Comparison of ENCODE assay signal across 1 cellular context in the genomic region with DNA sequence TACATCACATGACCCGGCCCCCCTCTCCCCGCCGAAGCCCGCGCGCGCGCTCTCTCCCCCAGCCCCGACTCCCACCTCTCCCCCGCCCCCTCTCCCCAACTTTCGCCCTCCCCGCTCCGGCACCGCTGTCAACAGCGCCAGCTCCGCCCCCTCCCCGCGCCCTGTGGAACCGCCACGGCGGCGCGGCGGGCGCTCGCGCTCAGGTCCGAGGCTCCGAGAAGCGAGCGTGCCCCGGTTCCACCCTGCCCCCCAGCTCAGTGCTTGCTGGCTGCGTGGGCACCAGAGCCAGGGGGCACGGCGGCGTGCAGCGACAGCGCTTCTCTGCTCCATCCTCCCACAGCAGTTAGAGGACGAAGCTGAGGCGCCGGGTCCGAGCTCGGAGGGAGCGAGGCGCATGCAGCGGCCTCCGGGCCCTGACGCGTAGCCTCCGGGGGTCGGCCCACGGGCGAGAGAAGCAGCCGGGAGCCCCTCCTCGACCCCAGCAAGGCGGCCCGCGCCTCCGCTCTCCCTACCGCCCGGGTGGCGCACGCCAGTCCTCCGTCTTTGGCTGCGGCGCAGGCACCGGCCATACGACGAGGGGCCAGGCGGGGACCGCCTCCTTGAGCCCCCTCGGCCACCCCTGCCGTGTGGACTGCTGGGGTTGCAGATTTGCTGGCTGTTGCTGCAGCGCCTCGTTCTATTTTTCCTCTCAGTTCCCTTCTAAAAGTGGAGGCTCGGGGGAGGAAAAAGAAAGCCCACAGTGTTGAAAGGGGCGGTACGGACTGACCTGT.
TF ChIP-seq lines count a peak whose summit lies in the region.

No MANE protein-coding gene starts in this region.

TF ChIP-seq in K562, 482 proteins besides CTCF, POLR2A, EP300 and RAD21 (continued from another document and continues in another):
- TF ChIP-seq PBX2 (CRISPR knock-in tag; IDR thresholded peaks at IDR 0.05; ENCODE audit: low read depth) (no peak), PBX2 (tag; conservative IDR thresholded peaks at IDR 0.05; ENCODE audit: low read depth) (no peak), ILF3 (IDR thresholded peaks at IDR 0.05; ENCODE audit: borderline replicate concordance) (no peak), MTA3 (IDR thresholded peaks at IDR 0.05; ENCODE audit: borderline replicate concordance) (no peak), ZC3H4 (CRISPR knock-in tag; IDR thresholded peaks at IDR 0.05; ENCODE audit: borderline replicate concordance) (no peak), ZNF316 (IDR thresholded peaks at IDR 0.05) (0 out of 2 replicates have a peak, but pooled peaks have one; percentile 3), ZNF146 (CRISPR knock-in tag; IDR thresholded peaks at IDR 0.05; ENCODE audit: unreplicated experiment) (no peak), CREB1 (IDR thresholded peaks at IDR 0.05) (no peak), CREB1 (CRISPR knock-in tag; IDR thresholded peaks at IDR 0.05) (no peak), TARDBP (IDR thresholded peaks at IDR 0.05) (no peak), ZNF57 (CRISPR knock-in tag; IDR thresholded peaks at IDR 0.05) (no peak), ADNP (tag; IDR thresholded peaks at IDR 0.05) (no peak), FIP1L1 (IDR thresholded peaks at IDR 0.05; ENCODE audit: low read depth, low read length, poor library complexity, severe bottlenecking) (no peak), NCOR1 (IDR thresholded peaks at IDR 0.05) (no peak), ZEB2 (IDR thresholded peaks at IDR 0.05) (no peak), L3MBTL2 (IDR thresholded peaks at IDR 0.05) (peak; percentile 10; the same call in 1 of the 2 replicates), HMBOX1 (IDR thresholded peaks at IDR 0.05) (no peak), ARHGAP35 (IDR thresholded peaks at IDR 0.05; ENCODE audit: partially characterized antibody) (no peak), IRF2 (CRISPR knock-in tag; IDR thresholded peaks at IDR 0.05) (no peak), EHMT2 (IDR thresholded peaks at IDR 0.05) (no peak), ZNF212 (CRISPR knock-in tag; IDR thresholded peaks at IDR 0.05) (no peak), CBX8 (IDR thresholded peaks at IDR 0.05; ENCODE audit: borderline replicate concordance, extremely low read depth, low read depth, low read length, poor library complexity, severe bottlenecking) (no peak), ZBTB8A (IDR thresholded peaks at IDR 0.05; ENCODE audit: partially characterized antibody) (no peak), PRMT5 (CRISPR knock-in tag; IDR thresholded peaks at IDR 0.05) (no peak), MAFK (IDR thresholded peaks at IDR 0.05; ENCODE audit: low read length) (no peak), CBFB (CRISPR knock-in tag; IDR thresholded peaks at IDR 0.05) (no peak), SAFB (IDR thresholded peaks at IDR 0.05; ENCODE audit: borderline replicate concordance, low read depth, low read length) (peak; percentile 68), MTA2 (IDR thresholded peaks at IDR 0.05; ENCODE audit: low read depth) (no peak), CCNT2 (IDR thresholded peaks at IDR 0.05; ENCODE audit: borderline replicate concordance, extremely low read depth, insufficient read length, low read depth, low read length) (peak; percentile 22), REST (CRISPR knock-in tag; IDR thresholded peaks at IDR 0.05; ENCODE audit: low read depth) (peak; percentile 38; the same call in 1 of the 2 replicates), ZNF696 (CRISPR knock-in tag; conservative IDR thresholded peaks at IDR 0.05) (no peak), ZNF175 (CRISPR knock-in tag; IDR thresholded peaks at IDR 0.05; ENCODE audit: low read depth) (0 out of 2 replicates have a peak, but pooled peaks have one; percentile 58), KDM4B (IDR thresholded peaks at IDR 0.05; ENCODE audit: borderline replicate concordance in 2 of 2, low read depth in 1 of 2) (no peak), ZNF589 (CRISPR knock-in tag; IDR thresholded peaks at IDR 0.05; ENCODE audit: low read depth) (no peak), MYC (IDR thresholded peaks at IDR 0.05; ENCODE audit: low read depth, low read length) (no peak), MYC (CRISPR knock-in tag; IDR thresholded peaks at IDR 0.05; ENCODE audit: borderline replicate concordance, low read depth) (no peak), ARID3B (CRISPR knock-in tag; IDR thresholded peaks at IDR 0.05; ENCODE audit: borderline replicate concordance) (no peak)
- TF ChIP-seq, protein P1, sequence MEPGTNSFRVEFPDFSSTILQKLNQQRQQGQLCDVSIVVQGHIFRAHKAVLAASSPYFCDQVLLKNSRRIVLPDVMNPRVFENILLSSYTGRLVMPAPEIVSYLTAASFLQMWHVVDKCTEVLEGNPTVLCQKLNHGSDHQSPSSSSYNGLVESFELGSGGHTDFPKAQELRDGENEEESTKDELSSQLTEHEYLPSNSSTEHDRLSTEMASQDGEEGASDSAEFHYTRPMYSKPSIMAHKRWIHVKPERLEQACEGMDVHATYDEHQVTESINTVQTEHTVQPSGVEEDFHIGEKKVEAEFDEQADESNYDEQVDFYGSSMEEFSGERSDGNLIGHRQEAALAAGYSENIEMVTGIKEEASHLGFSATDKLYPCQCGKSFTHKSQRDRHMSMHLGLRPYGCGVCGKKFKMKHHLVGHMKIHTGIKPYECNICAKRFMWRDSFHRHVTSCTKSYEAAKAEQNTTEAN (CRISPR knock-in tag; IDR thresholded peaks at IDR 0.05), result 0 out of 2 replicates have a peak, but pooled peaks have one; percentile 13
- TF ChIP-seq, protein P2, sequence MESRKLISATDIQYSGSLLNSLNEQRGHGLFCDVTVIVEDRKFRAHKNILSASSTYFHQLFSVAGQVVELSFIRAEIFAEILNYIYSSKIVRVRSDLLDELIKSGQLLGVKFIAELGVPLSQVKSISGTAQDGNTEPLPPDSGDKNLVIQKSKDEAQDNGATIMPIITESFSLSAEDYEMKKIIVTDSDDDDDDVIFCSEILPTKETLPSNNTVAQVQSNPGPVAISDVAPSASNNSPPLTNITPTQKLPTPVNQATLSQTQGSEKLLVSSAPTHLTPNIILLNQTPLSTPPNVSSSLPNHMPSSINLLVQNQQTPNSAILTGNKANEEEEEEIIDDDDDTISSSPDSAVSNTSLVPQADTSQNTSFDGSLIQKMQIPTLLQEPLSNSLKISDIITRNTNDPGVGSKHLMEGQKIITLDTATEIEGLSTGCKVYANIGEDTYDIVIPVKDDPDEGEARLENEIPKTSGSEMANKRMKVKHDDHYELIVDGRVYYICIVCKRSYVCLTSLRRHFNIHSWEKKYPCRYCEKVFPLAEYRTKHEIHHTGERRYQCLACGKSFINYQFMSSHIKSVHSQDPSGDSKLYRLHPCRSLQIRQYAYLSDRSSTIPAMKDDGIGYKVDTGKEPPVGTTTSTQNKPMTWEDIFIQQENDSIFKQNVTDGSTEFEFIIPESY (CRISPR knock-in tag; IDR thresholded peaks at IDR 0.05), result 0 out of 2 replicates have a peak, but pooled peaks have one; percentile 17
